ENCODE assay signal across 8 cellular contexts in genomic region chr3:184175506-184175905, GRCh38. TPM values are rescaled to one million over a fixed set of nuclear protein-coding genes. Genes with fewer than 3 reads are reported as not detected.
DNase-seq lines count a peak whose midpoint lies in the region; ATAC-seq and TF ChIP-seq lines count a peak whose summit lies in the region.

No MANE protein-coding gene starts in this region.

- intact Hi-C loops in CD14-positive monocyte (cut with micrococcal nuclease), result loop anchor here (2.0 to 5.0 kb wide), 3 partner anchors 73 to 153 kb away; partner anchors contain the start of genes ALG3 (in 1 of the 2) and EEF1AKMT4 (in 1 of the 2)

- TF ChIP-seq CTCF in CD14-positive monocyte (IDR thresholded peaks at IDR 0.05) (no peak), nephron progenitor cell (IDR thresholded peaks at IDR 0.05) (no peak)

- H3K36me3 Mint-ChIP-seq in CD14-positive monocyte, result peaks cover 48 to 53% of the 10 kb centered on the region in 2 donors
- H3K36me3 Mint-ChIP-seq in effector memory CD8-positive, alpha-beta T cell (ENCODE audit: insufficient read depth), result peaks cover 33% of the 10 kb centered on the region
- peaks cover 48% of the 10 kb centered on the region for H3K36me3 Mint-ChIP-seq in nephron progenitor cell (ENCODE audit: low read depth)

- H3K27me3 Mint-ChIP-seq in CD14-positive monocyte (ENCODE audit: low read depth in 3 of 3) (peaks cover 0 to 3% (median 3%) of the 10 kb centered on the region in 3 donors), nephron progenitor cell (ENCODE audit: low read depth, poor library complexity) (peaks cover 4% of the 10 kb centered on the region)
- no peaks in the 10 kb centered on the region for H3K27me3 Mint-ChIP-seq in effector memory CD8-positive, alpha-beta T cell

- H3K9me3 Mint-ChIP-seq in CD14-positive monocyte, result no peaks in the 10 kb centered on the region
- H3K9me3 Mint-ChIP-seq in effector memory CD8-positive, alpha-beta T cell, result no peaks in the 10 kb centered on the region
- no peaks in the 10 kb centered on the region for H3K9me3 Mint-ChIP-seq in nephron progenitor cell

- no peak for ATAC-seq in effector memory CD8-positive, alpha-beta T cell (replicated peaks)
- ATAC-seq in esophagus mucosa (no peak), HG03135 (IDR thresholded peaks at IDR 0.05; ENCODE audit: unreplicated experiment) (no peak)

- DNase-seq in CD14-positive monocyte (ENCODE audit: low spot score) (no peak), NAMALWA (ENCODE audit: low spot score) (peak; percentile 18), nephron progenitor cell (no peak), cerebellar nuclear complex (lab: John Stamatoyannopoulos, UW) (no peak), SHP77 treated with DMSO at 0.1 percent for 48 hours (lab: John Stamatoyannopoulos, UW) (no peak)
- no peak for DNase-seq in effector memory CD8-positive, alpha-beta T cell

- H3K4me3 Mint-ChIP-seq in CD14-positive monocyte (peak overlapping the region; percentile 94 to 97), nephron progenitor cell (peak overlapping the region; percentile 99)
- H3K4me3 Mint-ChIP-seq in effector memory CD8-positive, alpha-beta T cell, result peak overlapping the region; percentile 96 to 97

- H3K27ac Mint-ChIP-seq in CD14-positive monocyte, result peak overlapping the region; percentile 76 to 94 (median 86)
- H3K27ac Mint-ChIP-seq in effector memory CD8-positive, alpha-beta T cell, result peak overlapping the region; percentile 90 to 94
- H3K27ac Mint-ChIP-seq in nephron progenitor cell, result peak overlapping the region; percentile 98

- H3K4me1 Mint-ChIP-seq in CD14-positive monocyte, result peaks cover 36% of the 10 kb centered on the region
- H3K4me1 Mint-ChIP-seq in effector memory CD8-positive, alpha-beta T cell (ENCODE audit: low read depth in 2 of 2), result peaks cover 21 to 27% of the 10 kb centered on the region in 2 donors
- peaks cover 47% of the 10 kb centered on the region for H3K4me1 Mint-ChIP-seq in nephron progenitor cell

RNA-seq across cellular contexts. Expression of gene AP2M1, which starts 0.9 kb away (rescaled TPM):
- polyA plus RNA-seq in CD14-positive monocyte, result 100 to 1,000 TPM; 283 to 295 TPM
- 235 TPM for total RNA-seq in esophagus mucosa

RNA-seq across cellular contexts. Expression of gene ABCF3, which starts 10.5 kb away (rescaled TPM):
- 10 to 100 TPM; 13.5 to 13.9 TPM for polyA plus RNA-seq in CD14-positive monocyte
- 45.3 TPM for total RNA-seq in esophagus mucosa

RNA-seq across cellular contexts. Expression of gene DVL3, which starts 20.3 kb away (rescaled TPM):
- polyA plus RNA-seq in CD14-positive monocyte, result 1 to 10 TPM; 4.5 to 9.4 TPM
- 29.2 TPM for total RNA-seq in esophagus mucosa

RNA-seq across cellular contexts. Expression of gene EIF2B5, which starts 40.3 kb away (rescaled TPM):
- polyA plus RNA-seq in CD14-positive monocyte, result 10 to 100 TPM; 22.7 to 24.1 TPM
- 21.8 TPM for total RNA-seq in esophagus mucosa

RNA-seq across cellular contexts. Expression of gene VWA5B2, which starts 53.9 kb away (rescaled TPM):
- under 1 TPM in 1 of 2 donors, not detected in 1; 0.32 TPM for polyA plus RNA-seq in CD14-positive monocyte
- total RNA-seq in esophagus mucosa, result not detected
